In genomic region chr17:74873036-74873873, GRCh38 we compare ENCODE assay signal across 1 cellular context.
TF ChIP-seq lines count a peak whose summit lies in the region.

No MANE protein-coding gene starts in this region.

TF ChIP-seq in HepG2, 621 proteins besides CTCF, POLR2A, EP300 and RAD21 (continued from another document and continues in another):
- TF ChIP-seq, protein P1, sequence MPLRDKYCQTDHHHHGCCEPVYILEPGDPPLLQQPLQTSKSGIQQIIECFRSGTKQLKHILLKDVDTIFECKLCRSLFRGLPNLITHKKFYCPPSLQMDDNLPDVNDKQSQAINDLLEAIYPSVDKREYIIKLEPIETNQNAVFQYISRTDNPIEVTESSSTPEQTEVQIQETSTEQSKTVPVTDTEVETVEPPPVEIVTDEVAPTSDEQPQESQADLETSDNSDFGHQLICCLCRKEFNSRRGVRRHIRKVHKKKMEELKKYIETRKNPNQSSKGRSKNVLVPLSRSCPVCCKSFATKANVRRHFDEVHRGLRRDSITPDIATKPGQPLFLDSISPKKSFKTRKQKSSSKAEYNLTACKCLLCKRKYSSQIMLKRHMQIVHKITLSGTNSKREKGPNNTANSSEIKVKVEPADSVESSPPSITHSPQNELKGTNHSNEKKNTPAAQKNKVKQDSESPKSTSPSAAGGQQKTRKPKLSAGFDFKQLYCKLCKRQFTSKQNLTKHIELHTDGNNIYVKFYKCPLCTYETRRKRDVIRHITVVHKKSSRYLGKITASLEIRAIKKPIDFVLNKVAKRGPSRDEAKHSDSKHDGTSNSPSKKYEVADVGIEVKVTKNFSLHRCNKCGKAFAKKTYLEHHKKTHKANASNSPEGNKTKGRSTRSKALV (CRISPR knock-in tag; IDR thresholded peaks at IDR 0.05): no peak
- TF ChIP-seq ATF2 (CRISPR knock-in tag; IDR thresholded peaks at IDR 0.05): peak; percentile 33
- TF ChIP-seq SNAPC5 (CRISPR knock-in tag; IDR thresholded peaks at IDR 0.05; ENCODE audit: borderline replicate concordance): 0 out of 2 replicates have a peak, but pooled peaks have one; percentile 66
- TF ChIP-seq MYPOP (CRISPR knock-in tag; IDR thresholded peaks at IDR 0.05): no peak
- no peak for TF ChIP-seq ARID5B (CRISPR knock-in tag; IDR thresholded peaks at IDR 0.05)
- no peak for TF ChIP-seq ZNF564 (CRISPR knock-in tag; IDR thresholded peaks at IDR 0.05)
- TF ChIP-seq NRL (CRISPR knock-in tag; IDR thresholded peaks at IDR 0.05; ENCODE audit: borderline replicate concordance): peak; percentile 4; the same call in 1 of the 2 replicates
- no peak for TF ChIP-seq TEF (CRISPR knock-in tag; IDR thresholded peaks at IDR 0.05)
- TF ChIP-seq ZNF468 (CRISPR knock-in tag; IDR thresholded peaks at IDR 0.05): no peak
- no peak for TF ChIP-seq ZNF629 (CRISPR knock-in tag; conservative IDR thresholded peaks at IDR 0.05)
- TF ChIP-seq, protein P2, sequence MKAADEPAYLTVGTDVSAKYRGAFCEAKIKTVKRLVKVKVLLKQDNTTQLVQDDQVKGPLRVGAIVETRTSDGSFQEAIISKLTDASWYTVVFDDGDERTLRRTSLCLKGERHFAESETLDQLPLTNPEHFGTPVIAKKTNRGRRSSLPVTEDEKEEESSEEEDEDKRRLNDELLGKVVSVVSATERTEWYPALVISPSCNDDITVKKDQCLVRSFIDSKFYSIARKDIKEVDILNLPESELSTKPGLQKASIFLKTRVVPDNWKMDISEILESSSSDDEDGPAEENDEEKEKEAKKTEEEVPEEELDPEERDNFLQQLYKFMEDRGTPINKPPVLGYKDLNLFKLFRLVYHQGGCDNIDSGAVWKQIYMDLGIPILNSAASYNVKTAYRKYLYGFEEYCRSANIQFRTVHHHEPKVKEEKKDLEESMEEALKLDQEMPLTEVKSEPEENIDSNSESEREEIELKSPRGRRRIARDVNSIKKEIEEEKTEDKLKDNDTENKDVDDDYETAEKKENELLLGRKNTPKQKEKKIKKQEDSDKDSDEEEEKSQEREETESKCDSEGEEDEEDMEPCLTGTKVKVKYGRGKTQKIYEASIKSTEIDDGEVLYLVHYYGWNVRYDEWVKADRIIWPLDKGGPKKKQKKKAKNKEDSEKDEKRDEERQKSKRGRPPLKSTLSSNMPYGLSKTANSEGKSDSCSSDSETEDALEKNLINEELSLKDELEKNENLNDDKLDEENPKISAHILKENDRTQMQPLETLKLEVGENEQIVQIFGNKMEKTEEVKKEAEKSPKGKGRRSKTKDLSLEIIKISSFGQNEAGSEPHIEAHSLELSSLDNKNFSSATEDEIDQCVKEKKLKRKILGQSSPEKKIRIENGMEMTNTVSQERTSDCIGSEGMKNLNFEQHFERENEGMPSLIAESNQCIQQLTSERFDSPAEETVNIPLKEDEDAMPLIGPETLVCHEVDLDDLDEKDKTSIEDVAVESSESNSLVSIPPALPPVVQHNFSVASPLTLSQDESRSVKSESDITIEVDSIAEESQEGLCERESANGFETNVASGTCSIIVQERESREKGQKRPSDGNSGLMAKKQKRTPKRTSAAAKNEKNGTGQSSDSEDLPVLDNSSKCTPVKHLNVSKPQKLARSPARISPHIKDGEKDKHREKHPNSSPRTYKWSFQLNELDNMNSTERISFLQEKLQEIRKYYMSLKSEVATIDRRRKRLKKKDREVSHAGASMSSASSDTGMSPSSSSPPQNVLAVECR (CRISPR knock-in tag; IDR thresholded peaks at IDR 0.05; ENCODE audit: borderline replicate concordance): peak; percentile 88; the same call in 1 of the 2 replicates
- TF ChIP-seq JARID2 (CRISPR knock-in tag; IDR thresholded peaks at IDR 0.05; ENCODE audit: insufficient replicate concordance): peak; percentile 81
- TF ChIP-seq ZBTB37 (CRISPR knock-in tag; IDR thresholded peaks at IDR 0.05): no peak
- TF ChIP-seq ZNF773 (CRISPR knock-in tag; IDR thresholded peaks at IDR 0.05; ENCODE audit: borderline replicate concordance): no peak
- TF ChIP-seq, protein P3, sequence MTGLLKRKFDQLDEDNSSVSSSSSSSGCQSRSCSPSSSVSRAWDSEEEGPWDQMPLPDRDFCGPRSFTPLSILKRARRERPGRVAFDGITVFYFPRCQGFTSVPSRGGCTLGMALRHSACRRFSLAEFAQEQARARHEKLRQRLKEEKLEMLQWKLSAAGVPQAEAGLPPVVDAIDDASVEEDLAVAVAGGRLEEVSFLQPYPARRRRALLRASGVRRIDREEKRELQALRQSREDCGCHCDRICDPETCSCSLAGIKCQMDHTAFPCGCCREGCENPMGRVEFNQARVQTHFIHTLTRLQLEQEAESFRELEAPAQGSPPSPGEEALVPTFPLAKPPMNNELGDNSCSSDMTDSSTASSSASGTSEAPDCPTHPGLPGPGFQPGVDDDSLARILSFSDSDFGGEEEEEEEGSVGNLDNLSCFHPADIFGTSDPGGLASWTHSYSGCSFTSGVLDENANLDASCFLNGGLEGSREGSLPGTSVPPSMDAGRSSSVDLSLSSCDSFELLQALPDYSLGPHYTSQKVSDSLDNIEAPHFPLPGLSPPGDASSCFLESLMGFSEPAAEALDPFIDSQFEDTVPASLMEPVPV (CRISPR knock-in tag; IDR thresholded peaks at IDR 0.05): peak; percentile 40; the same call in 1 of the 2 replicates
- TF ChIP-seq THAP11 (CRISPR knock-in tag; IDR thresholded peaks at IDR 0.05): peak; percentile 97
- TF ChIP-seq ZBTB44 (CRISPR knock-in tag; IDR thresholded peaks at IDR 0.05): no peak
- TF ChIP-seq ZFP62 (CRISPR knock-in tag; IDR thresholded peaks at IDR 0.05): no peak
- TF ChIP-seq ZNF232 (CRISPR knock-in tag; IDR thresholded peaks at IDR 0.05; ENCODE audit: borderline replicate concordance): no peak
- TF ChIP-seq CAMTA2 (CRISPR knock-in tag; IDR thresholded peaks at IDR 0.05; ENCODE audit: borderline replicate concordance): peak; percentile 23; the same call in 1 of the 2 replicates
- no peak for TF ChIP-seq BRD4 (CRISPR knock-in tag; IDR thresholded peaks at IDR 0.05)
- TF ChIP-seq, protein P4, sequence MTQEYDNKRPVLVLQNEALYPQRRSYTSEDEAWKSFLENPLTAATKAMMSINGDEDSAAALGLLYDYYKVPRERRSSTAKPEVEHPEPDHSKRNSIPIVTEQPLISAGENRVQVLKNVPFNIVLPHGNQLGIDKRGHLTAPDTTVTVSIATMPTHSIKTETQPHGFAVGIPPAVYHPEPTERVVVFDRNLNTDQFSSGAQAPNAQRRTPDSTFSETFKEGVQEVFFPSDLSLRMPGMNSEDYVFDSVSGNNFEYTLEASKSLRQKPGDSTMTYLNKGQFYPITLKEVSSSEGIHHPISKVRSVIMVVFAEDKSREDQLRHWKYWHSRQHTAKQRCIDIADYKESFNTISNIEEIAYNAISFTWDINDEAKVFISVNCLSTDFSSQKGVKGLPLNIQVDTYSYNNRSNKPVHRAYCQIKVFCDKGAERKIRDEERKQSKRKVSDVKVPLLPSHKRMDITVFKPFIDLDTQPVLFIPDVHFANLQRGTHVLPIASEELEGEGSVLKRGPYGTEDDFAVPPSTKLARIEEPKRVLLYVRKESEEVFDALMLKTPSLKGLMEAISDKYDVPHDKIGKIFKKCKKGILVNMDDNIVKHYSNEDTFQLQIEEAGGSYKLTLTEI (CRISPR knock-in tag; conservative IDR thresholded peaks at IDR 0.05): no peak
- no peak for TF ChIP-seq ZNF513 (CRISPR knock-in tag; conservative IDR thresholded peaks at IDR 0.05)
- peak; percentile 73 for TF ChIP-seq ZEB1 (IDR thresholded peaks at IDR 0.05; ENCODE audit: insufficient replicate concordance, low read depth)
- peak; percentile 34; the same call in 1 of the 2 replicates for TF ChIP-seq ZNF556 (CRISPR knock-in tag; IDR thresholded peaks at IDR 0.05; ENCODE audit: borderline replicate concordance)
- peak; percentile 46 for TF ChIP-seq AGO2 (optimal IDR thresholded peaks at IDR 0.05; ENCODE audit: low read depth, low read length)
- no peak for TF ChIP-seq ARNT (IDR thresholded peaks at IDR 0.05)
- TF ChIP-seq ARNT2 (CRISPR knock-in tag; IDR thresholded peaks at IDR 0.05; ENCODE audit: low read depth): peak; percentile 78; the same call in 1 of the 2 replicates
- no peak for TF ChIP-seq RBM22 (optimal IDR thresholded peaks at IDR 0.05; ENCODE audit: low read length)
- TF ChIP-seq AKAP8 (CRISPR knock-in tag; IDR thresholded peaks at IDR 0.05): no peak
- no peak for TF ChIP-seq ZNF83 (CRISPR knock-in tag; IDR thresholded peaks at IDR 0.05; ENCODE audit: borderline replicate concordance)
